20 cellular contexts compared by ENCODE assay signal in genomic region chr18:48688961-48689360, GRCh38.
"Had no signal": no experiment of that assay in that cellular context is flagged by ENCODE, and none has a peak within 500 bp of the region (broad histone marks: within the 10 kb centered on the region; RNA-seq: fewer than 3 reads in every experiment).

No MANE protein-coding gene starts in this region.

- H3K4me1 Mint-ChIP-seq: naive B cell; stimulated activated effector memory CD8-positive, alpha-beta T cell treated with anti-CD3 and anti-CD28 coated beads, Interleukin-12 subunit alpha, Interleukin-12 subunit beta, amount 100 ng/mL, for 72 hours had no signal

- H3K4me1 ChIP-seq: pancreas, transverse colon had no signal

- DNase-seq: cerebellar nuclear complex; effector CD8-positive, alpha-beta T cell; heart right ventricle; left ventricle myocardium superior; mesendoderm; naive B cell; occipital lobe; small intestine; stimulated activated CD4-positive, alpha-beta T cell treated with anti-CD3 and anti-CD28 coated beads, Interleukin-12 subunit alpha, Interleukin-12 subunit beta, amount 100 ng/mL, for 4 hours; stimulated activated CD4-positive, alpha-beta T cell treated with anti-CD3 and anti-CD28 coated beads, Interleukin-2, amount 100 ng/mL, for 48 hours; stimulated activated CD8-positive, alpha-beta memory T cell treated with anti-CD3 and anti-CD28 coated beads, Interleukin-4, amount 100 ng/mL, for 48 hours; stimulated activated naive CD8-positive, alpha-beta T cell treated with anti-CD3 and anti-CD28 coated beads, Interleukin-15, Interleukin-2, amounts not matched to agents 100 U/mL and 50 U/mL, for 24 hours; transverse colon had no signal

- H3K4me3 ChIP-seq: cardiac muscle cell, coronary artery, heart right ventricle, lung, pancreas, thoracic aorta, transverse colon had no signal

- H3K36me3 Mint-ChIP-seq: naive B cell; stimulated activated effector memory CD8-positive, alpha-beta T cell treated with anti-CD3 and anti-CD28 coated beads, Interleukin-12 subunit alpha, Interleukin-12 subunit beta, amount 100 ng/mL, for 72 hours had no signal

- H3K9me3 Mint-ChIP-seq: nephron; stimulated activated effector memory CD8-positive, alpha-beta T cell treated with anti-CD3 and anti-CD28 coated beads, Interleukin-12 subunit alpha, Interleukin-12 subunit beta, amount 100 ng/mL, for 72 hours had no signal

- H3K27me3 Mint-ChIP-seq: naive B cell had no signal

- H3K36me3 ChIP-seq: cardiac muscle cell, pancreas, thoracic aorta, transverse colon had no signal

- H3K4me3 Mint-ChIP-seq: naive B cell; nephron; stimulated activated effector memory CD8-positive, alpha-beta T cell treated with anti-CD3 and anti-CD28 coated beads, Interleukin-12 subunit alpha, Interleukin-12 subunit beta, amount 100 ng/mL, for 72 hours had no signal

- H3K27me3 ChIP-seq: cardiac muscle cell, heart right ventricle, pancreas, transverse colon had no signal

- H3K27ac ChIP-seq: cardiac muscle cell, coronary artery, pancreas, transverse colon had no signal

- H3K27ac Mint-ChIP-seq: nephron; stimulated activated effector memory CD8-positive, alpha-beta T cell treated with anti-CD3 and anti-CD28 coated beads, Interleukin-12 subunit alpha, Interleukin-12 subunit beta, amount 100 ng/mL, for 72 hours had no signal

- H3K9me3 ChIP-seq: heart right ventricle, pancreas, thoracic aorta, transverse colon had no signal
